ENCODE assay signal across 1 cellular context in the genomic region with DNA sequence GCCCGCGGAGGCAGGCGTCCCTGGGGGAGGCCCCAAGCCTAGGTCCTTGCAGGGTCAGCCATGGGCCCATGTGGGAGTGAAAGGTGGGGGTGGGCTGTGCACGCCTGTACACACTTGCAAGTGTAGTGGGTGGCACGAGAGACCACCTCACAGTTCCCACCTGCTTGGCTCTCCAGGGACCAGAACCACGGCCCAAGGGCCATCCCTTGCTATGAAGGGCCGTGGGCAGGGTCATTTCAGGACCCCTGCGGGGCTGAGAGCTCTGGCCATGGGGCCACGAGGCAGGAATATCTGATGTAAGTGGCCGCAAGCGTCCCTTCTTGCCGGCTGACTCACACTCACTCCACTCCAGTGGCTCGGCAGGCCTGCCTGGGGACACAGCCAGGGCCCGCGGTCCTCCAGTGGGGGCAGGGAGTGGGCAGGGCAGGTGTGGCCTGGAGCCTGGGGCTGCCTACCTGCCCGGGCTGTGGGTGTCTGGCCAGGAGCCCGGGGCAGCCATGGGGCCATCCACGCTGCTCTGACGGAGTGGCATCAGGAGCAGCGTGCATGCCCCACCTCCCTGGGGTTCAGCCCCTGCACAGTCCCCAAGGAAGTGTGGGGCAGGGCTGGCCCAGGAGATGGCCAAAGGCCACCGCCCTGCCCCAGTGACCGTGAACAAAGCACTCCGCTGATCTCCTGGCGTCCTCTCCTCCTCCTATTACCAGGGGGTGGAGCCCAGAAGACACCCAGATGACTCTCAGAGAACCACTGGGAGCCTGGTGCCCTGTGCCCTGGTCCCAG.
TF ChIP-seq lines count a peak whose summit lies in the region.

No MANE protein-coding gene starts in this region.

TF ChIP-seq in endothelial cell of umbilical vein, 7 proteins besides CTCF, POLR2A, EP300 and RAD21:
- TF ChIP-seq GATA2 (IDR thresholded peaks at IDR 0.05; ENCODE audit: insufficient read depth, insufficient read length, low read depth, low read length): no peak
- TF ChIP-seq MYC (IDR thresholded peaks at IDR 0.05; ENCODE audit: low read depth, low read length): no peak
- no peak for TF ChIP-seq FOS (IDR thresholded peaks at IDR 0.05; ENCODE audit: borderline replicate concordance, insufficient read depth, low read length)
